Comparison of ENCODE assay signal across 14 cellular contexts in genomic region chr3:95356764-95357501, GRCh38.
A peak's percentile ranks its signal among the peaks of the same experiment; 100 is the strongest.
DNase-seq lines count a peak whose midpoint lies in the region; ATAC-seq and TF ChIP-seq lines count a peak whose summit lies in the region.
"Had no signal": no experiment of that assay in that cellular context is flagged by ENCODE, and none has a peak within 500 bp of the region (broad histone marks: within the 10 kb centered on the region; RNA-seq: fewer than 3 reads in every experiment).

No MANE protein-coding gene starts in this region.

- 76 to 83% (median 81%) methylated on average over 11 of the region's 11 CpGs for WGBS in psoas muscle, 3 donors
- 82 to 87% (median 84%) methylated on average over 11 of the region's 11 CpGs for WGBS in stomach, 5 donors

- H3K9me3 Mint-ChIP-seq in activated naive CD4-positive, alpha-beta T cell treated with anti-CD3 and anti-CD28 coated beads, Interleukin-2, amount 50 U/mL, for 72 hours = peaks cover 3 to 4% of the 10 kb centered on the region in 2 donors
- H3K9me3 Mint-ChIP-seq: activated naive CD4-positive, alpha-beta T cell treated with anti-CD3 and anti-CD28 coated beads, Interleukin-2, amount 10 ng/mL, durations not matched to agents 7 days and 5 days had no signal

- H3K4me1 ChIP-seq in psoas muscle (no peaks in the 10 kb centered on the region), stomach (no peaks in the 10 kb centered on the region)
- H3K4me1 ChIP-seq: esophagus muscularis mucosa had no signal

- H3K4me3 ChIP-seq in psoas muscle (no peak overlapping the region), stomach (no peak overlapping the region)
- H3K4me3 ChIP-seq: esophagus muscularis mucosa, skin epidermis had no signal

- H3K27ac Mint-ChIP-seq in activated naive CD4-positive, alpha-beta T cell treated with anti-CD3 and anti-CD28 coated beads, Interleukin-2, amount 50 U/mL, for 72 hours = no peak overlapping the region
- H3K27ac Mint-ChIP-seq: activated naive CD4-positive, alpha-beta T cell treated with anti-CD3 and anti-CD28 coated beads, Interleukin-2, amount 10 ng/mL, durations not matched to agents 7 days and 5 days had no signal

- no peak overlapping the region for H3K27ac ChIP-seq in psoas muscle
- no peak overlapping the region for H3K27ac ChIP-seq in stomach
- H3K27ac ChIP-seq: esophagus muscularis mucosa, skin epidermis had no signal

- no peaks in the 10 kb centered on the region for H3K9me3 ChIP-seq in psoas muscle
- no peaks in the 10 kb centered on the region for H3K9me3 ChIP-seq in stomach
- H3K9me3 ChIP-seq: esophagus muscularis mucosa had no signal

- intact Hi-C loops in psoas muscle (cut with DNase I) (no loop called here), stomach (cut with DNase I; ENCODE audit: low total_unique reads) (no loop called here)

- peak; percentile 41 for DNase-seq in left kidney (ENCODE audit: low read depth, low spot score)
- no peak for DNase-seq in activated naive CD4-positive, alpha-beta T cell treated with anti-CD3 and anti-CD28 coated beads, Interleukin-2, amount 50 U/mL, for 72 hours (ENCODE audit: low spot score in 2 of 2)
- no peak for DNase-seq in NCI-H128 (lab: John Stamatoyannopoulos, UW; ENCODE audit: unreplicated experiment)
- no peak for DNase-seq in psoas muscle
- DNase-seq in stomach = no peak
- DNase-seq: activated naive CD4-positive, alpha-beta T cell treated with anti-CD3 and anti-CD28 coated beads, Interleukin-2, amount 10 ng/mL, durations not matched to agents 7 days and 5 days; cerebellar nuclear complex; NCI-H1105; NCI-H748 treated with DMSO at 0.1 percent for 48 hours had no signal

- peak; percentile 52 for ATAC-seq in GM18867 (IDR thresholded peaks at IDR 0.05; ENCODE audit: unreplicated experiment)
- peak; percentile 60 for ATAC-seq in GM21786 (IDR thresholded peaks at IDR 0.05; ENCODE audit: unreplicated experiment)
- ATAC-seq in HG03378 (IDR thresholded peaks at IDR 0.05; ENCODE audit: unreplicated experiment) = peak; percentile 49
- ATAC-seq in activated naive CD4-positive, alpha-beta T cell treated with anti-CD3 and anti-CD28 coated beads, Interleukin-2, amount 50 U/mL, for 72 hours = no peak
- no peak for ATAC-seq in psoas muscle

- H3K27me3 ChIP-seq in psoas muscle (ENCODE audit: insufficient read depth in 3 of 3, low read length in 2 of 3) (no peaks in the 10 kb centered on the region), stomach (no peaks in the 10 kb centered on the region)
- H3K27me3 ChIP-seq: esophagus muscularis mucosa had no signal

- TF ChIP-seq CTCF in psoas muscle (IDR thresholded peaks at IDR 0.05) (no peak), stomach (IDR thresholded peaks at IDR 0.05) (no peak)

- no peaks in the 10 kb centered on the region for H3K36me3 ChIP-seq in psoas muscle (ENCODE audit: insufficient read depth in 1 of 2, low read depth in 1 of 2)
- no peaks in the 10 kb centered on the region for H3K36me3 ChIP-seq in stomach
- H3K36me3 ChIP-seq: esophagus muscularis mucosa had no signal

- H3K36me3 Mint-ChIP-seq in activated naive CD4-positive, alpha-beta T cell treated with anti-CD3 and anti-CD28 coated beads, Interleukin-2, amount 50 U/mL, for 72 hours = no peaks in the 10 kb centered on the region
- H3K36me3 Mint-ChIP-seq: activated naive CD4-positive, alpha-beta T cell treated with anti-CD3 and anti-CD28 coated beads, Interleukin-2, amount 10 ng/mL, durations not matched to agents 7 days and 5 days had no signal

- TF ChIP-seq POLR2A in stomach (IDR thresholded peaks at IDR 0.05) = no peak

- TF ChIP-seq EP300 in stomach (IDR thresholded peaks at IDR 0.05) = no peak

Comparison
In these comparisons a context has a peak if more than half of its experiments do, and no peak if none do; other contexts are left out.
1. ATAC-seq: peak in GM18867 (single experiment), GM21786 (single experiment) and HG03378 (single experiment); none in activated naive CD4-positive, alpha-beta T cell treated with anti-CD3 and anti-CD28 coated beads, Interleukin-2, amount 50 U/mL, for 72 hours (0 of 2) and psoas muscle (0 of 4).